Comparison of ENCODE assay signal across 23 cellular contexts in the genomic region with DNA sequence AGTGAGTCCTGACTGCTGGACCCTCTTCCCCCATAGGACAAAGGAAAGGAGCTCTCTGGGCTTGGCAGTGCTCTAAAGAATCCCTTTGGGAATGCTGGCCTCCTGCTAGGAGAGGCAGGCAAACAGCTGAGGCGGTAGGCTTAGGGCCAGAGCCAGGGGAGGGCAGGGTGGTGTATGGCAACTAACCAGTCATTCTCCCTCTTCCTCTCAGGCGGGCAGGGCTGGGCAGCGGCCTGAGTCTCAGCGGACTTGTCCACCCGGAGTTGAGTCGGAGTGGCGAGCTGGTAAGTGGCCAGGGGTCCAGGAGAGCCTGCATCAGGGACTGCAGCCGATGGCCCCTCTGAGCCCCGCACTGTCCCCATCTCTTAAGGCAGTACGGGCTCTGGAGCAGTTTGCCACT. TPM values are rescaled to one million over a fixed set of nuclear protein-coding genes. Genes with fewer than 3 reads are reported as not detected.
DNase-seq lines count a peak whose midpoint lies in the region; ATAC-seq and TF ChIP-seq lines count a peak whose summit lies in the region.
"Had no signal": no experiment of that assay in that cellular context is flagged by ENCODE, and none has a peak within 500 bp of the region (broad histone marks: within the 10 kb centered on the region; RNA-seq: fewer than 3 reads in every experiment).

No MANE protein-coding gene starts in this region.

- H2BK5ac ChIP-seq in IMR-90 (ENCODE audit: low read depth, low read length, poor library complexity, severe bottlenecking) = no peak overlapping the region

- H3K14ac ChIP-seq in IMR-90 (replicated peaks; ENCODE audit: low read depth, low read length) = no peak overlapping the region

- no peak overlapping the region for H3K9ac ChIP-seq in IMR-90 (ENCODE audit: low read depth, low read length)

- H3K27ac ChIP-seq in IMR-90 (ENCODE audit: insufficient read depth, low read length) = no peak overlapping the region
- peak overlapping the region in 3 of 4 donors; percentile 25 to 52 (median 48) for H3K27ac ChIP-seq in body of pancreas
- H3K27ac ChIP-seq in right cardiac atrium (ENCODE audit: low read length) = no peak overlapping the region
- H3K27ac ChIP-seq in psoas muscle = peak overlapping the region; percentile 46

- no peak overlapping the region for H2AFZ ChIP-seq in IMR-90 (replicated peaks; ENCODE audit: low read length, poor library complexity)

- no peak overlapping the region for H4K91ac ChIP-seq in IMR-90 (ENCODE audit: insufficient read depth, low read depth, low read length)

- H4K5ac ChIP-seq in IMR-90 (ENCODE audit: low read depth, low read length) = no peak overlapping the region

- H3K56ac ChIP-seq in IMR-90 (ENCODE audit: extremely low read depth, insufficient read depth, low read length) = no peak overlapping the region

- H3K9me3 ChIP-seq in IMR-90 (ENCODE audit: control insufficient read depth, insufficient read depth, low read length) (no peaks in the 10 kb centered on the region), body of pancreas (no peaks in the 10 kb centered on the region), right cardiac atrium (ENCODE audit: control insufficient read depth, low read length) (no peaks in the 10 kb centered on the region), psoas muscle (no peaks in the 10 kb centered on the region)

- H3K9me1 ChIP-seq in IMR-90 (ENCODE audit: insufficient read depth, low read length) = peaks cover 12% of the 10 kb centered on the region; the same call in 1 of the 2 replicates

- H2AK5ac ChIP-seq in IMR-90 (ENCODE audit: low read depth, low read length) = no peak overlapping the region

- TF ChIP-seq POLR2A in IMR-90 (IDR thresholded peaks at IDR 0.05; ENCODE audit: low read depth, low read length) = no peak
- no peak for TF ChIP-seq POLR2A in body of pancreas (IDR thresholded peaks at IDR 0.05)

- peaks cover 11% of the 10 kb centered on the region for H3K4me1 ChIP-seq in IMR-90 (ENCODE audit: control insufficient read depth, insufficient read depth, low read length)
- peaks cover 45% of the 10 kb centered on the region for H3K4me1 ChIP-seq in body of pancreas
- H3K4me1 ChIP-seq in right cardiac atrium (ENCODE audit: control insufficient read depth, insufficient read depth, low read length) = peaks cover 2% of the 10 kb centered on the region
- H3K4me1 ChIP-seq in psoas muscle = peaks cover 34% of the 10 kb centered on the region

- H2BK15ac ChIP-seq in IMR-90 (ENCODE audit: low read depth, low read length) = no peak overlapping the region

- peaks cover 8 to 74% of the 10 kb centered on the region in 2 experiments for H3K79me1 ChIP-seq in IMR-90 (ENCODE audit: low read depth in 1 of 2, low read length in 2 of 2)

- H3K4me2 ChIP-seq in IMR-90 (ENCODE audit: low read depth, low read length) = no peak overlapping the region

- no peak overlapping the region for H4K8ac ChIP-seq in IMR-90 (ENCODE audit: low read depth in 2 of 2, low read length in 2 of 2)

- TF ChIP-seq RAD21 in IMR-90 (IDR thresholded peaks at IDR 0.05; ENCODE audit: low read length) = no peak

- no peak overlapping the region for H3K23ac ChIP-seq in IMR-90 (ENCODE audit: low read depth, low read length)

- H3K27me3 ChIP-seq in IMR-90 (ENCODE audit: control insufficient read depth, insufficient read depth, low read length) = no peaks in the 10 kb centered on the region
- no peaks in the 10 kb centered on the region for H3K27me3 ChIP-seq in body of pancreas
- no peaks in the 10 kb centered on the region for H3K27me3 ChIP-seq in right cardiac atrium (ENCODE audit: control insufficient read depth, insufficient read depth)
- no peaks in the 10 kb centered on the region for H3K27me3 ChIP-seq in psoas muscle (ENCODE audit: insufficient read depth in 3 of 3, low read length in 2 of 3)
- H3K27me3 ChIP-seq: cardiac muscle cell had no signal

- no peak overlapping the region for H3K4me3 ChIP-seq in IMR-90 (ENCODE audit: insufficient read depth, low read depth, low read length)
- H3K4me3 ChIP-seq in body of pancreas = no peak overlapping the region
- H3K4me3 ChIP-seq in right cardiac atrium (ENCODE audit: low read length) = no peak overlapping the region
- H3K4me3 ChIP-seq in psoas muscle = no peak overlapping the region
- H3K4me3 ChIP-seq: cardiac muscle cell, lung had no signal

- CTCF ChIA-PET in IMR-90 (lab: Yijun Ruan, JAX) = no interaction called here

- intact Hi-C loops in IMR-90 (cut with micrococcal nuclease) = no loop called here
- intact Hi-C loops in body of pancreas (cut with DNase I) = no loop called here
- intact Hi-C loops in right cardiac atrium (cut with DNase I) = no loop called here
- intact Hi-C loops in psoas muscle (cut with DNase I) = no loop called here

- H2AK9ac ChIP-seq in IMR-90 (replicated peaks; ENCODE audit: low read depth, low read length, poor library complexity) = peak overlapping the region; percentile 34

- H2BK20ac ChIP-seq in IMR-90 (ENCODE audit: low read depth, low read length) = no peak overlapping the region

- H3K18ac ChIP-seq in IMR-90 (ENCODE audit: low read depth, low read length) = no peak overlapping the region

- no peak for TF ChIP-seq CTCF in IMR-90 (conservative IDR thresholded peaks at IDR 0.05; ENCODE audit: low read depth, low read length)
- no peak for TF ChIP-seq CTCF in body of pancreas (IDR thresholded peaks at IDR 0.05)
- TF ChIP-seq CTCF in psoas muscle (IDR thresholded peaks at IDR 0.05) = no peak
- no peak for TF ChIP-seq CTCF in GM20000 (IDR thresholded peaks at IDR 0.05; ENCODE audit: extremely low read depth, missing control alignments)

- H3K4ac ChIP-seq in IMR-90 (ENCODE audit: low read depth, low read length) = no peak overlapping the region

- DNase-seq in IMR-90 (no peak), body of pancreas (no peak), right cardiac atrium (peak in 2 of 3 donors; percentile 46 to 61), psoas muscle (peak in 1 of 2 donors; percentile 33), GM20000 (ENCODE audit: low spot score) (no peak), NCI-H2029 treated with DMSO at 0.1 percent for 48 hours (lab: John Stamatoyannopoulos, UW) (no peak), cerebellar cortex (ENCODE audit: low spot score) (no peak), Kasumi-1 (lab: John Stamatoyannopoulos, UW) (no peak)
- DNase-seq: activated CD4-positive, alpha-beta T cell treated with anti-CD3 and anti-CD28 coated beads, Interleukin-2, amount 50 U/mL, for 4 hours; activated gamma-delta T cell; dermis blood vessel endothelial cell; DMS153; foreskin fibroblast; GDM1; hippocampal formation; NCI-H1092; NCI-H187 treated with DMSO at 0.1 percent for 48 hours; NCI-H226; NCI-H748 treated with DMSO at 0.1 percent for 48 hours; T-helper 9 cell had no signal

- no peak overlapping the region for H2BK120ac ChIP-seq in IMR-90 (ENCODE audit: low read depth, low read length)

- WGBS in IMR-90 (ENCODE audit: extremely low coverage in 2 of 2, insufficient read length in 1 of 2), 2 experiments = 100% methylated on average over 5 of the region's 10 CpGs; no CpG with 5 or more reads in 1 of the 2 experiments
- 71 to 89% methylated on average over 7 to 10 of the region's 10 CpGs for whole genome bisulfite sequencing in body of pancreas, 2 donors
- 74% methylated on average over 10 of the region's 10 CpGs for WGBS in right cardiac atrium
- 32 to 63% (median 48%) methylated on average over 7 to 10 of the region's 10 CpGs for WGBS in psoas muscle, 3 donors

- H3K36me3 ChIP-seq in IMR-90 (ENCODE audit: control insufficient read depth, insufficient read depth, low read length) (peaks cover 75% of the 10 kb centered on the region), body of pancreas (replicated peaks in 1 of 2; ENCODE audit: insufficient read depth in 1 of 2, low read depth in 2 of 2) (peaks cover 0 to 21% of the 10 kb centered on the region in 2 donors), psoas muscle (ENCODE audit: insufficient read depth in 1 of 2, low read depth in 1 of 2) (peaks cover 10 to 85% of the 10 kb centered on the region in 2 donors)

- ATAC-seq in IMR-90 (ENCODE audit: low read depth) (no peak), body of pancreas (no peak), right cardiac atrium (no peak), psoas muscle (no peak)
- ATAC-seq: WTC11 had no signal

- in situ Hi-C loops in IMR-90 (cut with MboI; ENCODE audit: low sequenced_read_pairs) = no loop called here

- dilution Hi-C loops in IMR-90 (cut with HindIII; ENCODE audit: low sequenced_read_pairs, unreplicated experiment) = no loop called here

- POLR2A ChIA-PET in IMR-90 (lab: Charles Lee; ENCODE audit: unreplicated experiment) = interaction anchor here (0.6 kb wide), 2 partner anchors 10 kb away, joined by 3 read pairs; partner anchors contain the start of gene DVL2

- BruUV-seq in IMR-90 (replicated peaks; lab: Mats Ljungman, UMichigan) = no TSS peak

- peaks cover 32% of the 10 kb centered on the region for H4K20me1 ChIP-seq in IMR-90 (ENCODE audit: insufficient read depth, low read length)

RNA-seq across cellular contexts. Expression of gene ACADVL, which starts 4.4 kb away (rescaled TPM):
- total RNA-seq in IMR-90 (2012; rRNA removed) (129 and 139 TPM in 2 replicates), body of pancreas (1,000 to 10,000 TPM in 1 of 2 donors, 100 to 1,000 TPM in 1; 887 to 1,901 TPM), right cardiac atrium (1,000 to 10,000 TPM in 3 of 4 donors, 100 to 1,000 TPM in 1; 896 to 1,154 (median 1,049) TPM), psoas muscle (1,000 to 10,000 TPM in 3 of 4 donors, 100 to 1,000 TPM in 1; 987 to 1,310 (median 1,099) TPM)
- polyA plus RNA-seq in IMR-90 (2012; rRNA removed) (752 and 844 TPM in 2 replicates), right cardiac atrium (1,142 TPM), psoas muscle (1,000 to 10,000 TPM in 1 of 3 donors, 100 to 1,000 TPM in 2; 538 to 1,030 (median 946) TPM)
- 312 and 348 TPM in 2 replicates for polyA plus RNA-seq in IMR-90 (2012; cell fraction: cytosol; rRNA removed)
- polyA plus RNA-seq in IMR-90 (2012; cell fraction: nucleus; rRNA removed; ENCODE audit: low replicate concordance) = 6,277 and 8,711 TPM in 2 replicates

RNA-seq across cellular contexts. Expression of gene DLG4, which starts 4.5 kb away (rescaled TPM):
- 8.1 and 8.2 TPM in 2 replicates for total RNA-seq in IMR-90 (2012; rRNA removed)
- 28.5 and 30.5 TPM in 2 replicates for polyA plus RNA-seq in IMR-90 (2012; rRNA removed)
- polyA plus RNA-seq in IMR-90 (2012; cell fraction: cytosol; rRNA removed) = 13.6 and 24.5 TPM in 2 replicates
- 118 and 142 TPM in 2 replicates for polyA plus RNA-seq in IMR-90 (2012; cell fraction: nucleus; rRNA removed; ENCODE audit: low replicate concordance)
- 1 to 10 TPM; 3.6 to 9.3 TPM for total RNA-seq in body of pancreas
- total RNA-seq in right cardiac atrium = 10 to 100 TPM; 28.7 to 36.2 (median 31.5) TPM
- polyA plus RNA-seq in right cardiac atrium = 23.3 TPM
- 1 to 10 TPM; 3.2 to 8.9 (median 5.8) TPM for total RNA-seq in psoas muscle
- 1 to 10 TPM; 1.5 to 5.8 (median 1.8) TPM for polyA plus RNA-seq in psoas muscle

RNA-seq across cellular contexts. Expression of gene DVL2, which starts 10.2 kb away (rescaled TPM):
- total RNA-seq in IMR-90 (2012; rRNA removed) (20.3 and 21.3 TPM in 2 replicates), body of pancreas (10 to 100 TPM; 19.5 to 41.5 TPM), right cardiac atrium (10 to 100 TPM; 20.0 to 26.1 (median 23.4) TPM), psoas muscle (10 to 100 TPM; 11.4 to 19.6 (median 13.8) TPM)
- polyA plus RNA-seq in IMR-90 (2012; rRNA removed) (10.5 and 11.8 TPM in 2 replicates), right cardiac atrium (14.6 TPM), psoas muscle (10 to 100 TPM; 10.0 to 22.1 (median 10.0) TPM)
- polyA plus RNA-seq in IMR-90 (2012; cell fraction: cytosol; rRNA removed) = 5.9 and 9.6 TPM in 2 replicates
- polyA plus RNA-seq in IMR-90 (2012; cell fraction: nucleus; rRNA removed; ENCODE audit: low replicate concordance) = 14.5 and 26.4 TPM in 2 replicates

RNA-seq across cellular contexts. Expression of gene PHF23, which starts 15.1 kb away (rescaled TPM):
- total RNA-seq in IMR-90 (2012; rRNA removed) (44.8 and 45.5 TPM in 2 replicates), body of pancreas (10 to 100 TPM; 11.9 to 15.8 TPM), right cardiac atrium (10 to 100 TPM; 22.2 to 30.4 (median 24.5) TPM), psoas muscle (10 to 100 TPM; 20.9 to 28.8 (median 27.7) TPM)
- polyA plus RNA-seq in IMR-90 (2012; rRNA removed) (54.4 and 58.5 TPM in 2 replicates), right cardiac atrium (18.8 TPM), psoas muscle (10 to 100 TPM; 24.0 to 43.3 (median 29.4) TPM)
- 37.0 TPM in 2 replicates for polyA plus RNA-seq in IMR-90 (2012; cell fraction: cytosol; rRNA removed)
- polyA plus RNA-seq in IMR-90 (2012; cell fraction: nucleus; rRNA removed; ENCODE audit: low replicate concordance) = 22.3 and 31.7 TPM in 2 replicates

RNA-seq across cellular contexts. Expression of gene GABARAP, which starts 18.1 kb away (rescaled TPM):
- total RNA-seq in IMR-90 (2012; rRNA removed) (70.8 and 77.8 TPM in 2 replicates), body of pancreas (100 to 1,000 TPM; 145 to 482 TPM), right cardiac atrium (100 to 1,000 TPM; 492 to 540 (median 522) TPM), psoas muscle (100 to 1,000 TPM; 447 to 492 (median 481) TPM)
- polyA plus RNA-seq in IMR-90 (2012; rRNA removed) (702 and 780 TPM in 2 replicates), right cardiac atrium (741 TPM), psoas muscle (100 to 1,000 TPM; 344 to 569 (median 510) TPM)
- 264 and 350 TPM in 2 replicates for polyA plus RNA-seq in IMR-90 (2012; cell fraction: cytosol; rRNA removed)
- 43.9 and 256 TPM in 2 replicates for polyA plus RNA-seq in IMR-90 (2012; cell fraction: nucleus; rRNA removed; ENCODE audit: low replicate concordance)

Comparison
In these comparisons a context has a peak if more than half of its experiments do, and no peak if none do; other contexts are left out.
1. DNase-seq: peak in right cardiac atrium (2 of 3); none in IMR-90 (single experiment), body of pancreas (0 of 4), GM20000 (single experiment), NCI-H2029 treated with DMSO at 0.1 percent for 48 hours (single experiment), cerebellar cortex (single experiment) and Kasumi-1 (0 of 2).
2. H3K27ac ChIP-seq: peak in body of pancreas (3 of 4) and psoas muscle (single experiment); none in IMR-90 (single experiment) and right cardiac atrium (single experiment).